26 cellular contexts compared by ENCODE assay signal in the genomic region with DNA sequence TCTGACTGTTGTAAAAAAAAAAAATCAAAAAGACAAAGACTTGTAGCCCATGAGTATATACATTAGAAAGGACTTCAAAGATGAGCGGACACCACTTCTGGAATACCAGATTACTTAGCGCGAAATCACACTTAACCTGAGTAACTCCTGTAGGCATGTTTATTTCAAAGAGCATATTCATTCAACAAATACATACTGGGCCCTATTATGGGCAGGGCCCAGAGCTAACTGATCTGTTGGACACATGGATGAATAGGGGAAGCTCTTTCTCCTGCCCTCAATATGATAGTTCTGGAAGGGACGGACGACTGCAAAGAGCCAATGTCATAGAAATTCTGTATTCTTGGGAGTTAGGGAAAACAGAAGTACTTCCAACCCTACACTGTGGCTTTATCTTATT. TPM values are rescaled to one million over a fixed set of nuclear protein-coding genes. Genes with fewer than 3 reads are reported as not detected.
DNase-seq lines count a peak whose midpoint lies in the region; ATAC-seq and TF ChIP-seq lines count a peak whose summit lies in the region.
"Had no signal": no experiment of that assay in that cellular context is flagged by ENCODE, and none has a peak within 500 bp of the region (broad histone marks: within the 10 kb centered on the region; RNA-seq: fewer than 3 reads in every experiment).

No MANE protein-coding gene starts in this region.

- H3K27ac ChIP-seq in CD8-positive, alpha-beta memory T cell (ENCODE audit: low read depth, low read length) = no peak overlapping the region
- H3K27ac ChIP-seq in OCI-LY7 (ENCODE audit: low read depth, low read length, poor library complexity, severe bottlenecking) (no peak overlapping the region), mesendoderm (ENCODE audit: low read depth, low read length) (no peak overlapping the region)
- H3K27ac ChIP-seq: BLaER1 treated with 17β-estradiol and CSF1 and Interleukin-3, amounts not matched to agents 10 nM and 100 nM; Peyer's patch; SJCRH30 had no signal

- peaks cover 11% of the 10 kb centered on the region for H3K79me1 ChIP-seq in mesendoderm (ENCODE audit: low read length)

- intact Hi-C loops in activated CD4-positive, alpha-beta T cell treated with anti-CD3 and anti-CD28 coated beads, Interleukin-2, amount 10 ng/mL, durations not matched to agents 24 days and 14 days (cut with micrococcal nuclease) = loop anchor here (2.0 kb wide), 2 partner anchors 22 to 42 kb away; no protein-coding TSS in a partner anchor
- intact Hi-C loops in OCI-LY7 (cut with micrococcal nuclease; ENCODE audit: unreplicated experiment) = loop anchor here (5.0 kb wide), 1 partner anchor 720 kb away; no protein-coding TSS in a partner anchor

- H3K79me2 ChIP-seq in OCI-LY7 (ENCODE audit: insufficient read depth, low read depth, low read length) (peaks cover 100% of the 10 kb centered on the region), mesendoderm (ENCODE audit: control insufficient read depth, insufficient read depth, low read length) (peaks cover 14% of the 10 kb centered on the region)

- H3K27me3 ChIP-seq in CD8-positive, alpha-beta memory T cell (ENCODE audit: insufficient read depth, low read length, poor library complexity, severe bottlenecking) = no peaks in the 10 kb centered on the region
- H3K27me3 ChIP-seq in mesendoderm (ENCODE audit: insufficient read depth, low read length, poor library complexity) = no peaks in the 10 kb centered on the region
- H3K27me3 ChIP-seq: BLaER1 treated with 17β-estradiol and CSF1 and Interleukin-3, amounts not matched to agents 10 nM and 100 nM; Peyer's patch; SJCRH30 had no signal

- WGBS in mesendoderm (ENCODE audit: extremely low coverage, insufficient coverage, low lambda C conversion rate) = no CpG with 5 or more reads among the region's 5 CpGs

- ATAC-seq in GM19397 (IDR thresholded peaks at IDR 0.05; ENCODE audit: unreplicated experiment) (no peak), GM21528 (IDR thresholded peaks at IDR 0.05; ENCODE audit: low FRiP score, unreplicated experiment) (no peak)
- ATAC-seq: CD8-positive, alpha-beta T cell had no signal

- H3K4me3 Mint-ChIP-seq in activated CD4-positive, alpha-beta T cell treated with anti-CD3 and anti-CD28 coated beads, Interleukin-2, amount 10 ng/mL, durations not matched to agents 24 days and 14 days = no peak overlapping the region
- no peak overlapping the region for H3K4me3 Mint-ChIP-seq in CD8-positive, alpha-beta memory T cell
- H3K4me3 Mint-ChIP-seq: CD8-positive, alpha-beta T cell; H9; HFFc6 had no signal

- H4K8ac ChIP-seq in mesendoderm (ENCODE audit: low read depth, low read length) = no peak overlapping the region

- H4K5ac ChIP-seq in mesendoderm (ENCODE audit: low read length) = no peak overlapping the region

- no peaks in the 10 kb centered on the region for H3K27me3 Mint-ChIP-seq in activated CD4-positive, alpha-beta T cell treated with anti-CD3 and anti-CD28 coated beads, Interleukin-2, amount 10 ng/mL, durations not matched to agents 24 days and 14 days
- H3K27me3 Mint-ChIP-seq in CD8-positive, alpha-beta memory T cell = no peaks in the 10 kb centered on the region

- no peak overlapping the region for H2AFZ ChIP-seq in OCI-LY7 (ENCODE audit: low read length)

- no peak overlapping the region for H2AK5ac ChIP-seq in mesendoderm (ENCODE audit: low read length)

- no TSS peak for BruUV-seq in OCI-LY7 (replicated peaks; lab: Mats Ljungman, UMichigan)

- H3K9ac ChIP-seq in mesendoderm (ENCODE audit: low read length) = no peak overlapping the region
- H3K9ac ChIP-seq: BLaER1 treated with 17β-estradiol and CSF1 and Interleukin-3, amounts not matched to agents 10 nM and 100 nM had no signal

- no peak overlapping the region for H2BK5ac ChIP-seq in mesendoderm (ENCODE audit: low read length)

- TF ChIP-seq CTCF in OCI-LY7 (conservative IDR thresholded peaks at IDR 0.05; ENCODE audit: low read length) = no peak

- H3K4me1 Mint-ChIP-seq in activated CD4-positive, alpha-beta T cell treated with anti-CD3 and anti-CD28 coated beads, Interleukin-2, amount 10 ng/mL, durations not matched to agents 24 days and 14 days = peaks cover 54% of the 10 kb centered on the region
- H3K4me1 Mint-ChIP-seq in CD8-positive, alpha-beta memory T cell = peaks cover 53 to 85% (median 80%) of the 10 kb centered on the region in 3 donors

- POLR2A ChIA-PET in CD8-positive, alpha-beta memory T cell (lab: Charles Lee) = interaction anchor here (1.0 kb wide), 1 partner anchor 10 kb away, joined by 3 read pairs; no protein-coding TSS in a partner anchor
- POLR2A ChIA-PET in OCI-LY7 (lab: Charles Lee) = interaction anchor here (0.9 to 6.2 kb wide), 4 partner anchors 9 to 143 kb away, joined by 4 to 55 read pairs (median 4); no protein-coding TSS in a partner anchor

- no peaks in the 10 kb centered on the region for H3K36me3 ChIP-seq in CD8-positive, alpha-beta memory T cell (ENCODE audit: insufficient read depth, low read length)
- peaks cover 99% of the 10 kb centered on the region for H3K36me3 ChIP-seq in OCI-LY7 (ENCODE audit: insufficient read depth, low read length)
- no peaks in the 10 kb centered on the region for H3K36me3 ChIP-seq in mesendoderm (ENCODE audit: control insufficient read depth, insufficient read depth, low read length)
- H3K36me3 ChIP-seq: SJCRH30 had no signal

- CTCF ChIA-PET in CD8-positive, alpha-beta memory T cell (lab: Charles Lee) = interaction anchor here (6.6 kb wide), 1 partner anchor 10 kb away, joined by 42 read pairs; no protein-coding TSS in a partner anchor
- CTCF ChIA-PET in OCI-LY7 (lab: Charles Lee; ENCODE audit: unreplicated experiment) = no interaction called here

- DNase-seq in activated CD4-positive, alpha-beta T cell treated with anti-CD3 and anti-CD28 coated beads, Interleukin-2, amount 10 ng/mL, durations not matched to agents 24 days and 14 days = peak; percentile 33
- no peak for DNase-seq in activated CD4-positive, alpha-beta T cell treated with anti-CD3 and anti-CD28 coated beads for 48 hours
- no peak for DNase-seq in CD8-positive, alpha-beta memory T cell
- DNase-seq in OCI-LY7 (ENCODE audit: low spot score) (no peak), mesendoderm (no peak)
- DNase-seq in effector CD4-positive, alpha-beta T cell = no peak
- DNase-seq: 8988T; Calu3; CD8-positive, alpha-beta T cell; DMS153; H9; HFFc6; NCI-H1092; NCI-H1436; NCI-H187 treated with DMSO at 0.1 percent for 48 hours; NCI-H2107; NCI-H2227 treated with DMSO at 0.1 percent for 48 hours; NCI-H510A treated with DMSO at 0.1 percent for 48 hours; NCI-H748 treated with DMSO at 0.1 percent for 48 hours; NK-92 treated with Interleukin-12 subunit alpha and Interleukin-12 subunit beta, amount 100 ng/mL, for 24 hours; Peyer's patch; SJCRH30 had no signal

- H3K4me2 ChIP-seq in OCI-LY7 (ENCODE audit: low read length) (peak overlapping the region; percentile 14; the same call in 1 of the 2 replicates), mesendoderm (ENCODE audit: low read length) (no peak overlapping the region)
- H3K4me2 ChIP-seq: BLaER1 treated with 17β-estradiol and CSF1 and Interleukin-3, amounts not matched to agents 10 nM and 100 nM had no signal

- no peak overlapping the region for H3K23ac ChIP-seq in mesendoderm (ENCODE audit: low read length)

- H3K27ac Mint-ChIP-seq in activated CD4-positive, alpha-beta T cell treated with anti-CD3 and anti-CD28 coated beads, Interleukin-2, amount 10 ng/mL, durations not matched to agents 24 days and 14 days = no peak overlapping the region
- H3K27ac Mint-ChIP-seq in CD8-positive, alpha-beta memory T cell = peak overlapping the region in 6 of 8 donors; percentile 11 to 75 (median 52)
- H3K27ac Mint-ChIP-seq: CD8-positive, alpha-beta T cell; H9; HFFc6 had no signal

- peaks cover 76% of the 10 kb centered on the region for H4K20me1 ChIP-seq in OCI-LY7 (ENCODE audit: insufficient read depth, low read length)

- H3K36me3 Mint-ChIP-seq in activated CD4-positive, alpha-beta T cell treated with anti-CD3 and anti-CD28 coated beads, Interleukin-2, amount 10 ng/mL, durations not matched to agents 24 days and 14 days (ENCODE audit: low read depth) = peaks cover 52% of the 10 kb centered on the region
- peaks cover 0 to 2% (median 2%) of the 10 kb centered on the region in 3 donors for H3K36me3 Mint-ChIP-seq in CD8-positive, alpha-beta memory T cell
- H3K36me3 Mint-ChIP-seq: CD8-positive, alpha-beta T cell had no signal

- H3K4ac ChIP-seq in mesendoderm (ENCODE audit: low read depth, low read length) = no peak overlapping the region

- H3K4me3 ChIP-seq in CD8-positive, alpha-beta memory T cell (ENCODE audit: low read length) = no peak overlapping the region
- H3K4me3 ChIP-seq in OCI-LY7 (ENCODE audit: low read depth, low read length, poor library complexity, severe bottlenecking) = no peak overlapping the region
- H3K4me3 ChIP-seq in mesendoderm (ENCODE audit: low read length) = no peak overlapping the region
- H3K4me3 ChIP-seq: BLaER1 treated with 17β-estradiol and CSF1 and Interleukin-3, amounts not matched to agents 10 nM and 100 nM; Peyer's patch; SJCRH30 had no signal

- H2BK15ac ChIP-seq in mesendoderm (replicated peaks; ENCODE audit: low read depth) = peak overlapping the region; percentile 36

- no peak overlapping the region for H3K18ac ChIP-seq in mesendoderm (ENCODE audit: low read length)

- no peaks in the 10 kb centered on the region for H3K9me3 Mint-ChIP-seq in activated CD4-positive, alpha-beta T cell treated with anti-CD3 and anti-CD28 coated beads, Interleukin-2, amount 10 ng/mL, durations not matched to agents 24 days and 14 days
- no peaks in the 10 kb centered on the region for H3K9me3 Mint-ChIP-seq in CD8-positive, alpha-beta memory T cell
- H3K9me3 Mint-ChIP-seq: CD8-positive, alpha-beta T cell; H9; HFFc6 had no signal

- H3K9me3 ChIP-seq in CD8-positive, alpha-beta memory T cell (ENCODE audit: low read length) = no peaks in the 10 kb centered on the region
- no peaks in the 10 kb centered on the region for H3K9me3 ChIP-seq in OCI-LY7 (ENCODE audit: low read length)
- H3K9me3 ChIP-seq: BLaER1 treated with 17β-estradiol and CSF1 and Interleukin-3, amounts not matched to agents 10 nM and 100 nM; Peyer's patch; SJCRH30 had no signal

- no peak overlapping the region for H2BK120ac ChIP-seq in mesendoderm (ENCODE audit: low read depth, low read length)

- no peaks in the 10 kb centered on the region for H3K4me1 ChIP-seq in CD8-positive, alpha-beta memory T cell (ENCODE audit: insufficient read depth, low read length)
- peaks cover 89% of the 10 kb centered on the region for H3K4me1 ChIP-seq in OCI-LY7 (ENCODE audit: insufficient read depth, low read length, poor library complexity, severe bottlenecking)
- H3K4me1 ChIP-seq in mesendoderm (ENCODE audit: control insufficient read depth, low read depth, low read length) = peaks cover 9% of the 10 kb centered on the region
- H3K4me1 ChIP-seq: SJCRH30 had no signal

- H3K9me2 ChIP-seq in OCI-LY7 (ENCODE audit: insufficient read depth, low read length) = no peaks in the 10 kb centered on the region

- no peak overlapping the region for H3K56ac ChIP-seq in mesendoderm (ENCODE audit: low read length)

RNA-seq across cellular contexts. Expression of a gene that starts 12.3 kb away (rescaled TPM):
- 43.0 and 43.7 TPM in 2 replicates for total RNA-seq in activated CD4-positive, alpha-beta T cell treated with anti-CD3 and anti-CD28 coated beads, Interleukin-2, amount 10 ng/mL, durations not matched to agents 24 days and 14 days
- 10 to 100 TPM; 36.9 to 38.4 TPM for total RNA-seq in CD8-positive, alpha-beta memory T cell
- 23.8 TPM for polyA plus RNA-seq in CD8-positive, alpha-beta memory T cell
- 72.4 and 74.2 TPM in 2 replicates for total RNA-seq in OCI-LY7 (2014; rRNA removed; shearing (Covaris generic))
- 74.3 and 78.9 TPM in 2 replicates for total RNA-seq in OCI-LY7 (2022)
- 4.5 TPM for polyA plus RNA-seq in mesendoderm (2013, experiment 1 of 2)
- polyA plus RNA-seq in mesendoderm (2013, experiment 2 of 2) = 4.1 TPM
- total RNA-seq: G401 had no signal
